24 cellular contexts compared by ENCODE assay signal in genomic region chr3:193841581-193841980, GRCh38.
DNase-seq lines count a peak whose midpoint lies in the region; ATAC-seq, FAIRE-seq and TF ChIP-seq lines count a peak whose summit lies in the region.
"Had no signal": no experiment of that assay in that cellular context is flagged by ENCODE, and none has a peak within 500 bp of the region (broad histone marks: within the 10 kb centered on the region; RNA-seq: fewer than 3 reads in every experiment).

No MANE protein-coding gene starts in this region.

- no peaks in the 10 kb centered on the region for H3K9me3 Mint-ChIP-seq in GM23338
- H3K9me3 Mint-ChIP-seq in neural progenitor cell, result peaks cover 4% of the 10 kb centered on the region
- H3K9me3 Mint-ChIP-seq: activated CD8-positive, alpha-beta T cell treated with anti-CD3 and anti-CD28 coated beads for 36 hours; activated T-helper 2 cell treated with anti-CD3 and anti-CD28 coated beads, Interferon-gamma antibody, Interleukin-2, Interleukin-4, amounts not matched to agents 10 μg/mL and 5 μg/mL and 100 μg/mL, durations not matched to agents 14 hours and 24 hours and 36 hours; effector memory CD8-positive, alpha-beta T cell had no signal

- peaks cover 19% of the 10 kb centered on the region; the same call in 2 of the 3 replicates for H3K4me1 Mint-ChIP-seq in GM23338
- peaks cover 11% of the 10 kb centered on the region for H3K4me1 Mint-ChIP-seq in neural progenitor cell
- H3K4me1 Mint-ChIP-seq: T-cell had no signal

- H3K27ac Mint-ChIP-seq in GM23338, result no peak overlapping the region
- no peak overlapping the region for H3K27ac Mint-ChIP-seq in neural progenitor cell
- H3K27ac Mint-ChIP-seq: activated CD8-positive, alpha-beta T cell treated with anti-CD3 and anti-CD28 coated beads for 36 hours; activated naive CD8-positive, alpha-beta T cell; activated T-helper 2 cell treated with anti-CD3 and anti-CD28 coated beads, Interferon-gamma antibody, Interleukin-2, Interleukin-4, amounts not matched to agents 10 μg/mL and 5 μg/mL and 100 μg/mL, durations not matched to agents 14 hours and 24 hours and 36 hours; effector memory CD8-positive, alpha-beta T cell; T-cell had no signal

- H3K9me2 ChIP-seq in GM23338 (ENCODE audit: insufficient read depth), result no peaks in the 10 kb centered on the region

- H3K4me3 Mint-ChIP-seq in GM23338, result no peak overlapping the region
- H3K4me3 Mint-ChIP-seq in neural progenitor cell, result peak overlapping the region; percentile 58
- H3K4me3 Mint-ChIP-seq: activated CD8-positive, alpha-beta T cell treated with anti-CD3 and anti-CD28 coated beads for 36 hours; activated naive CD8-positive, alpha-beta T cell; effector memory CD8-positive, alpha-beta T cell; T-cell had no signal

- H3K27me3 Mint-ChIP-seq in GM23338 (ENCODE audit: insufficient read depth, low read depth, poor library complexity), result peaks cover 16% of the 10 kb centered on the region
- peaks cover 13% of the 10 kb centered on the region for H3K27me3 Mint-ChIP-seq in neural progenitor cell (ENCODE audit: insufficient read depth, low read depth)

- H3K79me2 ChIP-seq in GM23338 (replicated peaks; ENCODE audit: insufficient read depth), result no peaks in the 10 kb centered on the region
- H3K79me2 ChIP-seq in neural progenitor cell (ENCODE audit: low read depth), result no peaks in the 10 kb centered on the region

- no peak overlapping the region for H3K9ac ChIP-seq in BLaER1 treated with 17β-estradiol and CSF1 and Interleukin-3, amounts not matched to agents 10 nM and 100 nM
- H3K9ac ChIP-seq in colonic mucosa (ENCODE audit: low read depth in 2 of 2, low read length in 2 of 2), result peak overlapping the region in 1 of 2 donors; percentile 74
- H3K9ac ChIP-seq in neural progenitor cell, result no peak overlapping the region

- H3K4me2 ChIP-seq in BLaER1 treated with 17β-estradiol and CSF1 and Interleukin-3, amounts not matched to agents 10 nM and 100 nM, result peak overlapping the region in 6 of 11 experiments; percentile 25 to 59 (median 44); a peak in 6 of 22 replicates
- H3K4me2 ChIP-seq in GM23338 (no peak overlapping the region), neural progenitor cell (no peak overlapping the region)

- ATAC-seq in GM23338 (no peak), HG03045 (IDR thresholded peaks at IDR 0.05; ENCODE audit: unreplicated experiment) (no peak)
- ATAC-seq: activated CD8-positive, alpha-beta T cell treated with anti-CD3 and anti-CD28 coated beads for 36 hours; foreskin keratinocyte; HepG2; psoas muscle; T-cell had no signal

- no peaks in the 10 kb centered on the region; a peak in 1 of 22 replicates for H3K27me3 ChIP-seq in BLaER1 treated with 17β-estradiol and CSF1 and Interleukin-3, amounts not matched to agents 10 nM and 100 nM
- H3K27me3 ChIP-seq in GM23338 (ENCODE audit: insufficient read depth), result no peaks in the 10 kb centered on the region
- no peaks in the 10 kb centered on the region for H3K27me3 ChIP-seq in colonic mucosa
- no peaks in the 10 kb centered on the region for H3K27me3 ChIP-seq in neural progenitor cell
- H3K27me3 ChIP-seq: foreskin keratinocyte, Peyer's patch, SJSA1 had no signal

- intact Hi-C loops in colonic mucosa (cut with DNase I), result no loop called here

- no peak for FAIRE-seq in GM19239 (lab: Jason Lieb, UNC)
- FAIRE-seq: HepG2 had no signal

- H3K36me3 ChIP-seq in BLaER1 treated with 17β-estradiol and CSF1 and Interleukin-3, amounts not matched to agents 10 nM and 100 nM, result no peaks in the 10 kb centered on the region
- no peaks in the 10 kb centered on the region for H3K36me3 ChIP-seq in GM23338 (ENCODE audit: insufficient read depth)
- H3K36me3 ChIP-seq in colonic mucosa, result no peaks in the 10 kb centered on the region
- H3K36me3 ChIP-seq in neural progenitor cell, result no peaks in the 10 kb centered on the region
- H3K36me3 ChIP-seq: heart left ventricle, lower lobe of right lung, Peyer's patch, SJSA1 had no signal

- H3K27ac ChIP-seq in BLaER1 treated with 17β-estradiol and CSF1 and Interleukin-3, amounts not matched to agents 10 nM and 100 nM, result no peak overlapping the region
- H3K27ac ChIP-seq in GM23338 (ENCODE audit: low read depth) (no peak overlapping the region), colonic mucosa (peak overlapping the region; percentile 64), neural progenitor cell (no peak overlapping the region)
- H3K27ac ChIP-seq: foreskin keratinocyte, heart left ventricle, psoas muscle, SJSA1 had no signal

- H4K20me1 ChIP-seq in BLaER1 treated with 17β-estradiol and CSF1 and Interleukin-3, amounts not matched to agents 10 nM and 100 nM, result no peaks in the 10 kb centered on the region
- H4K20me1 ChIP-seq in GM23338 (replicated peaks; ENCODE audit: insufficient read depth), result no peaks in the 10 kb centered on the region
- H4K20me1 ChIP-seq in neural progenitor cell (ENCODE audit: low read depth), result no peaks in the 10 kb centered on the region

- no peak overlapping the region for H3K4me3 ChIP-seq in BLaER1 treated with 17β-estradiol and CSF1 and Interleukin-3, amounts not matched to agents 10 nM and 100 nM
- H3K4me3 ChIP-seq in GM23338 (no peak overlapping the region), colonic mucosa (no peak overlapping the region), neural progenitor cell (no peak overlapping the region)
- H3K4me3 ChIP-seq: heart left ventricle, Peyer's patch, psoas muscle, SJSA1 had no signal

- H3K36me3 Mint-ChIP-seq in GM23338 (ENCODE audit: low read depth) (no peaks in the 10 kb centered on the region), neural progenitor cell (no peaks in the 10 kb centered on the region)
- H3K36me3 Mint-ChIP-seq: activated naive CD8-positive, alpha-beta T cell; T-cell had no signal

- TF ChIP-seq CTCF in GM23338 (conservative IDR thresholded peaks at IDR 0.05; ENCODE audit: low read depth in 2 of 2) (no peak), colonic mucosa (IDR thresholded peaks at IDR 0.05) (no peak), neural progenitor cell (IDR thresholded peaks at IDR 0.05) (no peak)

- H3K4me1 ChIP-seq in BLaER1 treated with 17β-estradiol and CSF1 and Interleukin-3, amounts not matched to agents 10 nM and 100 nM, result peaks cover 0 to 12% (median 8%) of the 10 kb centered on the region in 10 experiments; a peak in 10 of 20 replicates
- H3K4me1 ChIP-seq in GM23338 (ENCODE audit: insufficient read depth) (peaks cover 6% of the 10 kb centered on the region; the same call in 1 of the 2 replicates), colonic mucosa (peaks cover 3% of the 10 kb centered on the region), neural progenitor cell (peaks cover 11% of the 10 kb centered on the region)
- H3K4me1 ChIP-seq: psoas muscle, SJSA1 had no signal

- H3F3A ChIP-seq in GM23338 (replicated peaks; ENCODE audit: low read depth) (no peaks in the 10 kb centered on the region), neural progenitor cell (ENCODE audit: low read depth) (peaks cover 12% of the 10 kb centered on the region)

- H3K9me3 ChIP-seq in BLaER1 treated with 17β-estradiol and CSF1 and Interleukin-3, amounts not matched to agents 10 nM and 100 nM (replicated peaks in 1 of 11), result peaks cover 0 to 7% (median 0%) of the 10 kb centered on the region in 11 experiments; a peak in 2 of 22 replicates
- H3K9me3 ChIP-seq in colonic mucosa (no peaks in the 10 kb centered on the region), neural progenitor cell (ENCODE audit: low read depth) (no peaks in the 10 kb centered on the region)
- H3K9me3 ChIP-seq: heart left ventricle, lower lobe of right lung, Peyer's patch, psoas muscle, SJSA1 had no signal

- DNase-seq in GM23338 (ENCODE audit: low spot score) (no peak), colonic mucosa (no peak), neural progenitor cell (ENCODE audit: low spot score) (no peak), HPDE6-E6E7 (ENCODE audit: extremely low spot score) (no peak), GM19239 (ENCODE audit: insufficient read length, low spot score) (no peak), SW480 (ENCODE audit: low spot score) (no peak)
- DNase-seq: activated CD4-positive, alpha-beta T cell treated with anti-CD3 and anti-CD28 coated beads for 1 hour; activated CD8-positive, alpha-beta T cell treated with anti-CD3 and anti-CD28 coated beads for 36 hours; cortex of kidney; DND-41; effector memory CD8-positive, alpha-beta T cell; foreskin keratinocyte; heart left ventricle; lower lobe of right lung; NCI-H187 treated with DMSO at 0.1 percent for 48 hours; psoas muscle had no signal

- H2AFZ ChIP-seq in GM23338 (peak overlapping the region; percentile 81; the same call in 1 of the 2 replicates), neural progenitor cell (replicated peaks) (no peak overlapping the region)

TF ChIP-seq in GM23338, 12 proteins besides CTCF, POLR2A, EP300 and RAD21:
- no peak for TF ChIP-seq STAT1 (IDR thresholded peaks at IDR 0.05; ENCODE audit: unreplicated experiment)
- TF ChIP-seq ZNF331 (CRISPR knock-in tag; IDR thresholded peaks at IDR 0.05; ENCODE audit: low read depth), result no peak
- no peak for TF ChIP-seq CREB1 (CRISPR knock-in tag; IDR thresholded peaks at IDR 0.05; ENCODE audit: low read depth)
- no peak for TF ChIP-seq EZH2phosphoT487 (IDR thresholded peaks at IDR 0.05; ENCODE audit: unreplicated experiment)
- no peak for TF ChIP-seq POLR2AphosphoS5 (IDR thresholded peaks at IDR 0.05; ENCODE audit: low read depth)
- TF ChIP-seq JUNB (IDR thresholded peaks at IDR 0.05; ENCODE audit: unreplicated experiment), result no peak
- TF ChIP-seq EZH2 (IDR thresholded peaks at IDR 0.05; ENCODE audit: low read depth, unreplicated experiment), result no peak
TF ChIP-seq in GM23338: peak in this region for 0.

Comparison
In these comparisons a context has a peak if more than half of its experiments do, and no peak if none do; other contexts are left out.
1. H3K4me2 ChIP-seq: peak in BLaER1 treated with 17β-estradiol and CSF1 and Interleukin-3, amounts not matched to agents 10 nM and 100 nM (6 of 11); none in GM23338 (single experiment) and neural progenitor cell (single experiment).